36 cellular contexts compared by ENCODE assay signal in the genomic region with DNA sequence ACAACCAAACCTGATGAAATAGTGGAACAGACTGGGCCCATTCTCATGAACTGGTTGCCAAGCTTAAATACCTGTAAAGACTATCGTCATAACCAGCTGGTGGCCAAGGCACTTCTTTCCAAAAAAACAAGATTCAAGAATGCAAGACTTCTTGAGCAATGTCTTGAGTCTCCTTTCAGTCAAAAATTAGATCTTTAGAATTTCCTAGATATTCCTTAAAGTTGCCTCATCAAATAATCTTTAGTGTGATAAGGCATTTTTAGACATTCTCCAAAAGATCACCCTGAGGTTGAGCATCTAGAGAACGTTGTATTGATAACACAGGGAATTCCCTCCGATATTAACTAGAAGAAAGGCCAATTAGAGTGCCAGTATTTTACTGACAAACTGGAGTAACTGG.
"Had no signal": no experiment of that assay in that cellular context is flagged by ENCODE, and none has a peak within 500 bp of the region (broad histone marks: within the 10 kb centered on the region; RNA-seq: fewer than 3 reads in every experiment).

No MANE protein-coding gene starts in this region.

- H3K27ac ChIP-seq: KMS-11 had no signal

- H3K4me2 ChIP-seq: KMS-11 had no signal

- H3K9me3 ChIP-seq: MG63 had no signal

- H3K27me3 ChIP-seq: MG63 had no signal

- H3K9ac ChIP-seq: KMS-11 had no signal

- DNase-seq: Karpas-422, Kasumi-1, KG1, MG63, MM.1S, MV-4-11, NCI-H1048, NCI-H1092, NCI-H1092 treated with DMSO at 0.1 percent for 48 hours, NCI-H1105, NCI-H1105 treated with DMSO at 0.1 percent for 48 hours, NCI-H1417, NCI-H1417 treated with DMSO at 0.1 percent for 48 hours, NCI-H1436, NCI-H1436 treated with DMSO at 0.1 percent for 48 hours, NCI-H146, NCI-H1694, NCI-H1694 treated with DMSO at 0.1 percent for 48 hours, NCI-H187, NCI-H187 treated with DMSO at 0.1 percent for 48 hours, NCI-H1930, NCI-H2029, NCI-H2029 treated with DMSO at 0.1 percent for 48 hours, NCI-H2081, NCI-H2081 treated with DMSO at 0.1 percent for 48 hours, NCI-H2107, NCI-H2171, NCI-H2171 treated with DMSO at 0.1 percent for 48 hours, NCI-H2227 treated with DMSO at 0.1 percent for 48 hours, NCI-H226, NCI-H345, NCI-H446, NCI-H446 treated with DMSO at 0.1 percent for 48 hours, NCI-H510A, NCI-H510A treated with DMSO at 0.1 percent for 48 hours had no signal

- H3K36me3 ChIP-seq: MG63 had no signal

- H3K4me3 ChIP-seq: MG63 had no signal
